ENCODE assay signal across 8 cellular contexts in the genomic region with DNA sequence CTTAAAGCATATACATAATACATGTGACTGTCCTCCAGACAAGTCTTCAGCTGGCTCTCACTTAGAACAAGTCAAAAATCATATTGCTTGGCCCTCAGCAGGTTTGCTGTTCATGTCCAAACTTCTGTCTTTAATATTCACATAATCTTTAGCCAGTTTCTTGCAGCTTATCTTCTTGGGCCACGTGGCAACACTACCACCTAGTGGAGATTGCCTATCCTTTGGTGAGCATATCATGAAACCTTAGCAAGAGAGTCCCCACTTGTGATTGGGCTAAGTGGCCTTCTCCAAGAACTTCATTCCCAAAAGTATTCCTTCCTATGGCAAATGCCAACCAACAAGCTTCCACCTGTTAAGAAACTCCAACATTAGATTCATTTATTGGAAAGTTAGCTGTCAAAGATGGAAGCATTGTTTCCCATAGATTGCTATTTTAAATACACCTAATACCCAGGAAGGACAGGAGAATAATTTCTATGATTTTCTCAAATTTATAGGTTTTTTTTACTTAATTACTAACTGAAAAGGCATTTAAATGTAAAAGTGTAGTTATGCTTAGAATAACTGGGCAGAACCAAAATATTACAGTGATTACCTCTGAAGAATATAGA.
DNase-seq lines count a peak whose midpoint lies in the region; ATAC-seq and TF ChIP-seq lines count a peak whose summit lies in the region.

No MANE protein-coding gene starts in this region.

- H3K27ac Mint-ChIP-seq in activated CD8-positive, alpha-beta T cell treated with anti-CD3 and anti-CD28 coated beads, Interleukin-2, amount 10 ng/mL, durations not matched to agents 7 days and 5 days: no peak overlapping the region

- H3K27me3 ChIP-seq in spleen (replicated peaks in 1 of 7): no peaks in the 10 kb centered on the region

- no peaks in the 10 kb centered on the region for H3K4me1 ChIP-seq in spleen

- H3K9me3 ChIP-seq in spleen: no peaks in the 10 kb centered on the region

- no peak for TF ChIP-seq POLR2A in spleen (IDR thresholded peaks at IDR 0.05)

- CTCF ChIA-PET in activated CD8-positive, alpha-beta T cell treated with anti-CD3 and anti-CD28 coated beads, Interleukin-2, amount 10 ng/mL, durations not matched to agents 7 days and 5 days (lab: Charles Lee): interaction anchor here (1.6 kb wide), 1 partner anchor 9 kb away, joined by 3 read pairs; no protein-coding TSS in a partner anchor

- no peaks in the 10 kb centered on the region for H3K36me3 Mint-ChIP-seq in activated CD8-positive, alpha-beta T cell treated with anti-CD3 and anti-CD28 coated beads, Interleukin-2, amount 10 ng/mL, durations not matched to agents 7 days and 5 days (ENCODE audit: low read depth)

- H3K27me3 Mint-ChIP-seq in activated CD8-positive, alpha-beta T cell treated with anti-CD3 and anti-CD28 coated beads, Interleukin-2, amount 10 ng/mL, durations not matched to agents 7 days and 5 days (ENCODE audit: low read depth): no peaks in the 10 kb centered on the region

- intact Hi-C loops in left ventricle myocardium superior (cut with micrococcal nuclease) (no loop called here), spleen (cut with DNase I; ENCODE audit: low total_unique reads) (no loop called here)

- H3K36me3 ChIP-seq in spleen: no peaks in the 10 kb centered on the region

- H3K9me3 Mint-ChIP-seq in activated CD8-positive, alpha-beta T cell treated with anti-CD3 and anti-CD28 coated beads, Interleukin-2, amount 10 ng/mL, durations not matched to agents 7 days and 5 days (ENCODE audit: insufficient read depth): no peaks in the 10 kb centered on the region

- no peak overlapping the region for H3K4me3 Mint-ChIP-seq in activated CD8-positive, alpha-beta T cell treated with anti-CD3 and anti-CD28 coated beads, Interleukin-2, amount 10 ng/mL, durations not matched to agents 7 days and 5 days

- no peaks in the 10 kb centered on the region for H3K4me1 Mint-ChIP-seq in activated CD8-positive, alpha-beta T cell treated with anti-CD3 and anti-CD28 coated beads, Interleukin-2, amount 10 ng/mL, durations not matched to agents 7 days and 5 days (ENCODE audit: low read depth)

- POLR2A ChIA-PET in activated CD8-positive, alpha-beta T cell treated with anti-CD3 and anti-CD28 coated beads, Interleukin-2, amount 10 ng/mL, durations not matched to agents 7 days and 5 days (lab: Charles Lee): no interaction called here

- H3K27ac ChIP-seq in spleen: no peak overlapping the region

- 4 to 10% (median 5%) methylated on average over 1 of the region's 1 CpG for WGBS in spleen, 5 donors

- no peak overlapping the region for H3K4me3 ChIP-seq in spleen

- DNase-seq in Ammon's horn (ENCODE audit: low spot score): peak; percentile 27
- peak; percentile 9 for DNase-seq in NCI-H1092 treated with DMSO at 0.1 percent for 48 hours (lab: John Stamatoyannopoulos, UW)
- peak; percentile 58 for DNase-seq in activated CD8-positive, alpha-beta T cell treated with anti-CD3 and anti-CD28 coated beads, Interleukin-2, amount 10 ng/mL, durations not matched to agents 7 days and 5 days
- peak; percentile 38 for DNase-seq in left ventricle myocardium superior
- DNase-seq in spleen: no peak
- DNase-seq in central memory CD4-positive, alpha-beta T cell: no peak

- ATAC-seq in GM18498 (IDR thresholded peaks at IDR 0.05; ENCODE audit: unreplicated experiment) (peak; percentile 89), HG02763 (IDR thresholded peaks at IDR 0.05; ENCODE audit: unreplicated experiment) (peak; percentile 75), left ventricle myocardium superior (peak; percentile 37)
- ATAC-seq in activated CD8-positive, alpha-beta T cell treated with anti-CD3 and anti-CD28 coated beads, Interleukin-2, amount 10 ng/mL, durations not matched to agents 7 days and 5 days: no peak

- TF ChIP-seq CTCF in spleen (IDR thresholded peaks at IDR 0.05 in 8 of 11, conservative IDR thresholded peaks at IDR 0.05 in 3 of 11): peak in 10 of 11 experiments; percentile 15 to 62 (median 46)

Comparison
In these comparisons a context has a peak if more than half of its experiments do, and no peak if none do; other contexts are left out.
1. DNase-seq: peak in Ammon's horn (single experiment), NCI-H1092 treated with DMSO at 0.1 percent for 48 hours (single experiment), activated CD8-positive, alpha-beta T cell treated with anti-CD3 and anti-CD28 coated beads, Interleukin-2, amount 10 ng/mL, durations not matched to agents 7 days and 5 days (single experiment) and left ventricle myocardium superior (single experiment); none in spleen (single experiment) and central memory CD4-positive, alpha-beta T cell (single experiment).